Comparison of ENCODE assay signal across 21 cellular contexts in genomic region chr12:64237382-64237781, GRCh38. TPM values are rescaled to one million over a fixed set of nuclear protein-coding genes. Genes with fewer than 3 reads are reported as not detected.
A peak's percentile ranks its signal among the peaks of the same experiment; 100 is the strongest.
DNase-seq lines count a peak whose midpoint lies in the region; ATAC-seq and TF ChIP-seq lines count a peak whose summit lies in the region.
"Had no signal": no experiment of that assay in that cellular context is flagged by ENCODE, and none has a peak within 500 bp of the region (broad histone marks: within the 10 kb centered on the region; RNA-seq: fewer than 3 reads in every experiment).

No MANE protein-coding gene starts in this region.

- no peaks in the 10 kb centered on the region for H3K9me3 Mint-ChIP-seq in nephron progenitor cell
- H3K9me3 Mint-ChIP-seq: GM23338, H9 had no signal

- H3K36me3 ChIP-seq in mucosa of descending colon (ENCODE audit: low read depth): no peaks in the 10 kb centered on the region

- ATAC-seq in mucosa of descending colon: peak; percentile 35
- no peak for ATAC-seq in HG03469 (IDR thresholded peaks at IDR 0.05; ENCODE audit: unreplicated experiment)

- no peaks in the 10 kb centered on the region for H3K9me3 ChIP-seq in mucosa of descending colon
- H3K9me3 ChIP-seq: SK-N-SH had no signal

- no peak overlapping the region for H3K27ac Mint-ChIP-seq in nephron progenitor cell
- H3K27ac Mint-ChIP-seq: GM23338, H9 had no signal

- DNase-seq in NCI-H2029 (lab: John Stamatoyannopoulos, UW): peak; percentile 33
- DNase-seq in NCI-H2029 treated with DMSO at 0.1 percent for 48 hours (lab: John Stamatoyannopoulos, UW): no peak
- peak; percentile 81 for DNase-seq in DMS53 (lab: John Stamatoyannopoulos, UW)
- peak; percentile 80 for DNase-seq in NCI-H69 (lab: John Stamatoyannopoulos, UW)
- DNase-seq in mucosa of descending colon: no peak
- DNase-seq in nephron progenitor cell: no peak
- DNase-seq: Calu3, GDM1, H9, KBM-7, MM.1S, NCI-H187 treated with DMSO at 0.1 percent for 48 hours, NCI-H446 treated with DMSO at 0.1 percent for 48 hours, NCI-H82, Right ventricle myocardium superior, RPMI8226, SK-N-SH, T-helper 2 cell had no signal

- H3K4me3 ChIP-seq in mucosa of descending colon: no peak overlapping the region
- H3K4me3 ChIP-seq: GM12878, GM23338 had no signal

- no peak overlapping the region for H3K4me3 Mint-ChIP-seq in nephron progenitor cell
- H3K4me3 Mint-ChIP-seq: GM23338, H9 had no signal

- intact Hi-C loops in mucosa of descending colon (cut with DNase I, micrococcal nuclease): no loop called here

- H3K4me1 ChIP-seq in mucosa of descending colon (ENCODE audit: low read depth): no peaks in the 10 kb centered on the region

- H3K36me3 Mint-ChIP-seq in nephron progenitor cell (ENCODE audit: low read depth): no peaks in the 10 kb centered on the region

- TF ChIP-seq CTCF in mucosa of descending colon (IDR thresholded peaks at IDR 0.05) (no peak), nephron progenitor cell (IDR thresholded peaks at IDR 0.05) (no peak)

- peaks cover 6% of the 10 kb centered on the region for H3K27me3 Mint-ChIP-seq in nephron progenitor cell (ENCODE audit: low read depth, poor library complexity)

- H3K4me1 Mint-ChIP-seq in nephron progenitor cell: peaks cover 3% of the 10 kb centered on the region

RNA-seq across cellular contexts. Expression of gene KICS2, which starts 15.3 kb away (rescaled TPM):
- 1 to 10 TPM; 5.4 to 6.7 (median 5.4) TPM for total RNA-seq in mucosa of descending colon

Comparison
In these comparisons a context has a peak if more than half of its experiments do, and no peak if none do; other contexts are left out.
1. DNase-seq: peak in NCI-H2029 (single experiment), DMS53 (single experiment) and NCI-H69 (single experiment); none in NCI-H2029 treated with DMSO at 0.1 percent for 48 hours (single experiment), mucosa of descending colon (0 of 3) and nephron progenitor cell (single experiment).